In the genomic region with DNA sequence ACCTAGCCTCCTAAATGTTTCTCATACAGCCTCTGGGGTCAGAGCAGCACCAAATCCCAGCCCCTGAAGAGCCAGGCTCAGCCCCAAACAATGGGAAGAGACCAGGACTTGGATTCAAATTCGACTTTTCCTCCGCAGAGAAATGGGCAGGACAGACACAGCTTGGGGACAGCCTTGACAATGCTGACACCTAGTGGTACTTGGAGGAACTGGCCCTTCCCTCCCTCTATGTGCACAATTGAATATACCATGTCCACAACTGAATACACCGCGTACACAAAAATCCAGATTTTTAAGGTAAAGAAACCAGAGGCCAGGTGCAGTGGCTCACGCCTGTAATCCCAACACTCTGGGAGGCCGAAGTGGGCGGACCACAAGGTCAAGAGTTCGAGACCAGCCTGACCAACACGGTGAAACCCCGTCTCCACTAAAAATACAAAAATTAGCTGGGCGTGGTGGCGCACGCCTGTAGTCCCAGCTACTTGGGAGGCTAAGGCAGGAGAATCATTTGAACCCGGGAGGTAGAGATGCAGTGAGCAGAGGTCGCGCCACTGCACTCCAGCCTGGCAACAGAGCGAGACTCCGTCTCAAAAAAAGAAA, we compare ENCODE assay signal across 1 cellular context.
TF ChIP-seq lines count a peak whose summit lies in the region.

No MANE protein-coding gene starts in this region.

TF ChIP-seq in GM12878, 131 proteins besides CTCF, POLR2A, EP300 and RAD21:
- TF ChIP-seq POU2F2 (IDR thresholded peaks at IDR 0.05; ENCODE audit: borderline replicate concordance, low read depth, low read length): 0 out of 3 replicates have a peak, but pooled peaks have one; percentile 30
- TF ChIP-seq SMARCA5 (IDR thresholded peaks at IDR 0.05): peak; percentile 70; the same call in 1 of the 2 replicates
- TF ChIP-seq YY1 (IDR thresholded peaks at IDR 0.05; ENCODE audit: low read depth, low read length): peak; percentile 49; the same call in 1 of the 2 replicates
- TF ChIP-seq IRF4 (IDR thresholded peaks at IDR 0.05; ENCODE audit: low read depth, low read length): peak; percentile 32; the same call in 1 of the 2 replicates
- TF ChIP-seq SMC3 (IDR thresholded peaks at IDR 0.05; ENCODE audit: borderline replicate concordance, low read length): peak; percentile 93
TF ChIP-seq in GM12878: peak in this region for 5; not testable (repeated sequence) for 126.
